Comparison of ENCODE assay signal across 28 cellular contexts in the genomic region with DNA sequence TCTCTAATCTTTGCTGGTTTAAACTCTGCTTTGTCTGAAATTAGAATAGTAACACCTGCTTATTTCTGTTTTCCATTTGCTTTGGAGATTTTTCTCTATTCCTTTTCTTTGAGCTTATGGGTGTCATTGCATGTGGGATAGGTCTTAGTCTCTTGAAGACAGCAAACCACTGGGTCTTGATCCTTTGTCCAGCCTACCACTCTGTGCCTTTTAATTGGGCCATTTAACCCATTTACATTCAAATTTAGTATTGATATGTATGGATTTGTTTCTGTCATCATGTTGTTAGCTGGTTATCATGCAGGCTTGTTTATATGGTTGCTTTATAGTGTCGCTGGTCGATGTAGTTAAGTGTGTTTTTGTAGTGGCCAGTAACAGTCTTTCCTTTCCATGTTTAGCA.
"Had no signal": no experiment of that assay in that cellular context is flagged by ENCODE, and none has a peak within 500 bp of the region (broad histone marks: within the 10 kb centered on the region; RNA-seq: fewer than 3 reads in every experiment).

No MANE protein-coding gene starts in this region.

- H3K9me3 ChIP-seq: colonic mucosa, gastrocnemius medialis had no signal

- ATAC-seq: effector memory CD8-positive, alpha-beta T cell; esophagus mucosa; foreskin keratinocyte; gastrocnemius medialis; gastroesophageal sphincter; heart left ventricle; heart right ventricle had no signal

- H3K27ac ChIP-seq: colonic mucosa, coronary artery, dorsolateral prefrontal cortex, epithelial cell of prostate, esophagus muscularis mucosa, esophagus squamous epithelium, foreskin keratinocyte, gastrocnemius medialis, gastroesophageal sphincter, heart left ventricle, heart right ventricle had no signal

- FAIRE-seq: colon, endometrium, endothelial cell of umbilical vein, frontal cortex had no signal

- H3K4me3 ChIP-seq: colonic mucosa, coronary artery, dorsolateral prefrontal cortex, esophagus muscularis mucosa, esophagus squamous epithelium, gastrocnemius medialis, gastroesophageal sphincter, heart left ventricle, heart right ventricle had no signal

- H3K27me3 ChIP-seq: colonic mucosa, dorsolateral prefrontal cortex, esophagus muscularis mucosa, esophagus squamous epithelium, foreskin keratinocyte, gastrocnemius medialis, gastroesophageal sphincter, heart left ventricle, heart right ventricle had no signal

- H3K4me1 ChIP-seq: colonic mucosa, esophagus muscularis mucosa, esophagus squamous epithelium, foreskin keratinocyte, gastrocnemius medialis, gastroesophageal sphincter, heart left ventricle, heart right ventricle had no signal

- DNase-seq: colonic mucosa; cortex of kidney; dermis blood vessel endothelial cell; dorsolateral prefrontal cortex; effector CD4-positive, alpha-beta T cell; effector CD8-positive, alpha-beta T cell; effector memory CD4-positive, alpha-beta T cell; effector memory CD8-positive, alpha-beta T cell; endodermal cell; erythroblast; esophagus squamous epithelium; foreskin fibroblast; foreskin keratinocyte; foreskin melanocyte; gastrocnemius medialis; glutamatergic neuron; head of caudate nucleus; heart left ventricle; heart right ventricle had no signal

- H3K36me3 ChIP-seq: colonic mucosa, esophagus muscularis mucosa, esophagus squamous epithelium, gastrocnemius medialis, gastroesophageal sphincter, heart left ventricle, heart right ventricle had no signal
